ENCODE assay signal across 8 cellular contexts in the genomic region with DNA sequence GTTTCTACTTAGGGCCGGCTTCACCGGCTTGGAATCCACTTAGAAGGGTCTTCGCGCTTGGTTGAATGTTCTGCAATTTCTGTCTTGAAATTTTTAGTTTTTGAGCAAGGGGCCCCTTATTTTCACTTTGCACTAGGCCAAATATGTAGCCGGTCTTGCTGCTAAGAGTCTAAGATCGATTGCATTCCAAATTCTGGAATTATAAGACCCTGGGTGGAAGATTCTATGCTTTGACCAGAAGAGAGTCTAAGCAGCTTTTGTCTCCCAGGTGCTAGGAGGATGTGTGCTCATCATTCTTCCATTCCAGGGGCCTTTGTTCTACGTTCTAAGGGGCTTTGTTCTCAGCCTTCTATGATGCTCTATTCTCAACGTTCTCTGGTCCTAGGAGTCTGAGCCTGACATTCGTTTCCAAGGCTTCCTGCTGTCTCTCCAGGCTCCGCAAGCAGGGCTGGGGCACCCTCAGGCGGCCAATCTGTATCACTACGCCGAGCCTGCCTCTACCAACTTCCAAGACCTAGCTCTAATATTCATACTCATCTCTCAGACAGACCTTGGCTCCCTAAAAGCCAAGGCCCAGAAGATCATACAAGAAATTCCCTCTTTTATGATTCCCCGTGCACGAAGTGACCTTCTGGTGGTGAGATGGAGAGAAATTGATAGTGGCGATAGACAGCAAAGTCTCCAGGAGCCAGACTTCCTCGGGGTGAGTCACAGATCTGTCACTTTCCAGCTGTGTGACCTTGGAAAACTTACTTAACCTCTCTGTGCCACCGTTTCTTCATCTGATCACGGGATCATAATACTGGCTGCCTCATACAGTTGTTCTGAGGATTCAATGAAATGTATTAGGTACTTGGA. TPM values are rescaled to one million over a fixed set of nuclear protein-coding genes. Genes with fewer than 3 reads are reported as not detected.
DNase-seq lines count a peak whose midpoint lies in the region; ATAC-seq and TF ChIP-seq lines count a peak whose summit lies in the region.

No MANE protein-coding gene starts in this region.

- H3K27ac ChIP-seq in BLaER1 treated with 17β-estradiol and CSF1 and Interleukin-3, amounts not matched to agents 10 nM and 100 nM: peak overlapping the region in 10 of 11 experiments; percentile 17 to 69 (median 50); a peak in 17 of 22 replicates
- H3K27ac ChIP-seq in coronary artery: peak overlapping the region; percentile 84 to 91

- no peaks in the 10 kb centered on the region for H3K9me3 ChIP-seq in BLaER1 treated with 17β-estradiol and CSF1 and Interleukin-3, amounts not matched to agents 10 nM and 100 nM (replicated peaks in 1 of 11)

- peaks cover 1% of the 10 kb centered on the region; the same call in 1 of the 2 replicates for H3K36me3 Mint-ChIP-seq in HFFc6 (ENCODE audit: low read depth)
- no peaks in the 10 kb centered on the region for H3K36me3 Mint-ChIP-seq in activated CD4-positive, alpha-beta T cell treated with anti-CD3 and anti-CD28 coated beads, Interleukin-2, amount 10 ng/mL, durations not matched to agents 7 days and 5 days (ENCODE audit: low read depth)

- no peaks in the 10 kb centered on the region for H3K9me3 Mint-ChIP-seq in HFFc6
- H3K9me3 Mint-ChIP-seq in activated CD4-positive, alpha-beta T cell treated with anti-CD3 and anti-CD28 coated beads, Interleukin-2, amount 10 ng/mL, durations not matched to agents 7 days and 5 days: no peaks in the 10 kb centered on the region

- no peak for ATAC-seq in HG03342 (IDR thresholded peaks at IDR 0.05; ENCODE audit: unreplicated experiment)

- POLR2A ChIA-PET in activated CD4-positive, alpha-beta T cell treated with anti-CD3 and anti-CD28 coated beads, Interleukin-2, amount 10 ng/mL, durations not matched to agents 7 days and 5 days (lab: Charles Lee): interaction anchor here (1.1 to 1.2 kb wide), 2 partner anchors 51 to 61 kb away, joined by 3 read pairs; partner anchors contain the start of gene CALM3

- peak overlapping the region; percentile 45 to 65 (median 55) for H3K4me3 ChIP-seq in BLaER1 treated with 17β-estradiol and CSF1 and Interleukin-3, amounts not matched to agents 10 nM and 100 nM
- H3K4me3 ChIP-seq in coronary artery: peak overlapping the region; percentile 66

- peaks cover 22 to 35% (median 32%) of the 10 kb centered on the region in 10 experiments for H3K4me1 ChIP-seq in BLaER1 treated with 17β-estradiol and CSF1 and Interleukin-3, amounts not matched to agents 10 nM and 100 nM

- no peaks in the 10 kb centered on the region for H3K36me3 ChIP-seq in BLaER1 treated with 17β-estradiol and CSF1 and Interleukin-3, amounts not matched to agents 10 nM and 100 nM

- H3K9ac ChIP-seq in BLaER1 treated with 17β-estradiol and CSF1 and Interleukin-3, amounts not matched to agents 10 nM and 100 nM: peak overlapping the region in 10 of 11 experiments; percentile 13 to 73 (median 60); a peak in 19 of 22 replicates

- DNase-seq in HFFc6: peak; percentile 91
- peak; percentile 40 to 81 for DNase-seq in NCI-H524 (lab: John Stamatoyannopoulos, UW)
- peak; percentile 83 for DNase-seq in activated CD4-positive, alpha-beta T cell treated with anti-CD3 and anti-CD28 coated beads, Interleukin-2, amount 10 ng/mL, durations not matched to agents 7 days and 5 days
- peak; percentile 91 for DNase-seq in coronary artery (ENCODE audit: low spot score)
- DNase-seq in left kidney (ENCODE audit: low read depth, low spot score): peak; percentile 93
- DNase-seq in stimulated activated CD4-positive, alpha-beta T cell treated with anti-CD3 and anti-CD28 coated beads, Interleukin-1b, Interleukin-23, amount 100 ng/mL, for 24 hours (ENCODE audit: low read depth in 4 of 4, low spot score in 1 of 4): peak in 3 of 4 experiments; percentile 38 to 68 (median 55)

- CTCF ChIA-PET in activated CD4-positive, alpha-beta T cell treated with anti-CD3 and anti-CD28 coated beads, Interleukin-2, amount 10 ng/mL, durations not matched to agents 7 days and 5 days (lab: Charles Lee): interaction anchor here (0.6 to 4.1 kb wide), 33 partner anchors 9 to 139 kb away, joined by 3 to 78 read pairs (median 5); partner anchors contain the start of gene CALM3

- peaks cover 0 to 24% (median 0%) of the 10 kb centered on the region in 11 experiments; a peak in 5 of 22 replicates for H3K27me3 ChIP-seq in BLaER1 treated with 17β-estradiol and CSF1 and Interleukin-3, amounts not matched to agents 10 nM and 100 nM

- H4K20me1 ChIP-seq in BLaER1 treated with 17β-estradiol and CSF1 and Interleukin-3, amounts not matched to agents 10 nM and 100 nM: peaks cover 0 to 12% (median 0%) of the 10 kb centered on the region in 11 experiments; a peak in 4 of 22 replicates

- peaks cover 2% of the 10 kb centered on the region for H3K27me3 Mint-ChIP-seq in HFFc6 (ENCODE audit: insufficient read depth)
- peaks cover 23% of the 10 kb centered on the region for H3K27me3 Mint-ChIP-seq in activated CD4-positive, alpha-beta T cell treated with anti-CD3 and anti-CD28 coated beads, Interleukin-2, amount 10 ng/mL, durations not matched to agents 7 days and 5 days

- TF ChIP-seq CTCF in HFFc6 (IDR thresholded peaks at IDR 0.05) (peak; percentile 88), coronary artery (IDR thresholded peaks at IDR 0.05) (peak; percentile 84)

- peak overlapping the region; percentile 80 to 96 (median 90) for H3K4me2 ChIP-seq in BLaER1 treated with 17β-estradiol and CSF1 and Interleukin-3, amounts not matched to agents 10 nM and 100 nM

- H3K4me1 Mint-ChIP-seq in HFFc6 (ENCODE audit: low read depth): peaks cover 30% of the 10 kb centered on the region
- H3K4me1 Mint-ChIP-seq in activated CD4-positive, alpha-beta T cell treated with anti-CD3 and anti-CD28 coated beads, Interleukin-2, amount 10 ng/mL, durations not matched to agents 7 days and 5 days: peaks cover 22% of the 10 kb centered on the region

- H3K27ac Mint-ChIP-seq in HFFc6: peak overlapping the region; percentile 83
- peak overlapping the region; percentile 85 for H3K27ac Mint-ChIP-seq in activated CD4-positive, alpha-beta T cell treated with anti-CD3 and anti-CD28 coated beads, Interleukin-2, amount 10 ng/mL, durations not matched to agents 7 days and 5 days

- peak overlapping the region; percentile 88 for H3K4me3 Mint-ChIP-seq in HFFc6
- peak overlapping the region; percentile 65 for H3K4me3 Mint-ChIP-seq in activated CD4-positive, alpha-beta T cell treated with anti-CD3 and anti-CD28 coated beads, Interleukin-2, amount 10 ng/mL, durations not matched to agents 7 days and 5 days

RNA-seq across cellular contexts. Expression of gene DACT3, which starts 1.0 kb away (rescaled TPM):
- 10 to 100 TPM; 12.6 to 17.2 (median 15.5) TPM for total RNA-seq in HFFc6 (2021; fragmentation: NEBNext Ultra II Directional; extraction: Animal tissue kit (Norgen Biotek cat#: 25700))
- total RNA-seq in activated CD4-positive, alpha-beta T cell treated with anti-CD3 and anti-CD28 coated beads, Interleukin-2, amount 10 ng/mL, durations not matched to agents 7 days and 5 days: under 1 TPM; 0.31 to 0.42 TPM

RNA-seq across cellular contexts. Expression of gene GNG8, which starts 26.0 kb away (rescaled TPM):
- not detected for total RNA-seq in HFFc6 (2021; fragmentation: NEBNext Ultra II Directional; extraction: Animal tissue kit (Norgen Biotek cat#: 25700))
- total RNA-seq in activated CD4-positive, alpha-beta T cell treated with anti-CD3 and anti-CD28 coated beads, Interleukin-2, amount 10 ng/mL, durations not matched to agents 7 days and 5 days: not detected

RNA-seq across cellular contexts. Expression of gene PTGIR, which starts 37.1 kb away (rescaled TPM):
- 10 to 100 TPM; 16.0 to 26.6 (median 17.9) TPM for total RNA-seq in HFFc6 (2021; fragmentation: NEBNext Ultra II Directional; extraction: Animal tissue kit (Norgen Biotek cat#: 25700))
- total RNA-seq in activated CD4-positive, alpha-beta T cell treated with anti-CD3 and anti-CD28 coated beads, Interleukin-2, amount 10 ng/mL, durations not matched to agents 7 days and 5 days: 10 to 100 TPM; 14.0 to 14.7 TPM

RNA-seq across cellular contexts. Expression of gene PRKD2, which starts 55.0 kb away (rescaled TPM):
- 10 to 100 TPM; 35.3 to 42.2 (median 38.4) TPM for total RNA-seq in HFFc6 (2021; fragmentation: NEBNext Ultra II Directional; extraction: Animal tissue kit (Norgen Biotek cat#: 25700))
- 100 to 1,000 TPM; 175 to 178 TPM for total RNA-seq in activated CD4-positive, alpha-beta T cell treated with anti-CD3 and anti-CD28 coated beads, Interleukin-2, amount 10 ng/mL, durations not matched to agents 7 days and 5 days

Comparison
In these comparisons a context has a peak if more than half of its experiments do, and no peak if none do; other contexts are left out.
1. RNA of gene DACT3, which starts 1.0 kb away (total RNA-seq): 12.6 to 17.2 TPM in HFFc6; 0.31 to 0.42 TPM in activated CD4-positive, alpha-beta T cell treated with anti-CD3 and anti-CD28 coated beads, Interleukin-2, amount 10 ng/mL, durations not matched to agents 7 days and 5 days; every median in the first group is over 4 times any median in the second.
2. Peak in every context shown above with its lines, with median percentiles within 50 percentile points of each other: DNase-seq.